Comparison of ENCODE assay signal across 12 cellular contexts in genomic region chr1:161523041-161523816, GRCh38. TPM values are rescaled to one million over a fixed set of nuclear protein-coding genes. Genes with fewer than 3 reads are reported as not detected.
A peak's percentile ranks its signal among the peaks of the same experiment; 100 is the strongest.
DNase-seq lines count a peak whose midpoint lies in the region; ATAC-seq and TF ChIP-seq lines count a peak whose summit lies in the region.
"Not testable (repeated sequence)": the region's sequence is repeated elsewhere in the genome, so short reads cannot be mapped to it uniquely, and the experiment has no call there.
"Had no signal": no experiment of that assay in that cellular context is flagged by ENCODE, and none has a peak within 500 bp of the region (broad histone marks: within the 10 kb centered on the region; RNA-seq: fewer than 3 reads in every experiment).

No MANE protein-coding gene starts in this region.

- H3K4me2 ChIP-seq in OCI-LY3 (ENCODE audit: low read length) (peak overlapping the region; percentile 73), osteoblast (ENCODE audit: insufficient read depth, low read length) (peak overlapping the region; percentile 70)

- not testable (repeated sequence) for H3K9ac ChIP-seq in OCI-LY3 (ENCODE audit: low read length); iPS-20b (ENCODE audit: low read depth, low read length)

- H3K27ac Mint-ChIP-seq in activated T-cell treated with anti-CD3 and anti-CD28 coated beads, Interleukin-2, amount 50 U/mL, for 24 hours, result peak overlapping the region; percentile 93

- peaks cover 15% of the 10 kb centered on the region for H3K27me3 Mint-ChIP-seq in activated T-cell treated with anti-CD3 and anti-CD28 coated beads, Interleukin-2, amount 50 U/mL, for 24 hours

- H3K4me3 Mint-ChIP-seq in activated T-cell treated with anti-CD3 and anti-CD28 coated beads, Interleukin-2, amount 50 U/mL, for 24 hours, result peak overlapping the region; percentile 80

- not testable (repeated sequence) for H3K27ac ChIP-seq in OCI-LY3 (ENCODE audit: low read length); coronary artery; iPS-20b (ENCODE audit: low read length); osteoblast (ENCODE audit: low read depth, low read length)
- H3K27ac ChIP-seq in vagina, result peak overlapping the region; percentile 94

- not testable (repeated sequence) for H3K27me3 ChIP-seq in OCI-LY3 (ENCODE audit: low read depth, low read length); osteoblast (ENCODE audit: insufficient read depth, low read length); vagina
- peaks cover 35% of the 10 kb centered on the region for H3K27me3 ChIP-seq in iPS-20b (ENCODE audit: insufficient read depth, low read length)

- not testable (repeated sequence) for H3K9me3 ChIP-seq in OCI-LY3 (ENCODE audit: insufficient read depth, low read length); iPS-20b (ENCODE audit: insufficient read depth, low read depth, low read length); osteoblast (ENCODE audit: low read depth, low read length); vagina

- H3K36me3 ChIP-seq in OCI-LY3 (replicated peaks; ENCODE audit: low read depth, low read length); iPS-20b (ENCODE audit: insufficient read depth, low read depth, low read length); osteoblast (ENCODE audit: insufficient read depth, low read length); vagina: not testable (repeated sequence)

- ATAC-seq in GM18873 (IDR thresholded peaks at IDR 0.05; ENCODE audit: low FRiP score, unreplicated experiment) (peak; percentile 15), HG02884 (IDR thresholded peaks at IDR 0.05; ENCODE audit: unreplicated experiment) (peak; percentile 13)

- peak overlapping the region; percentile 76 for H3K4me3 ChIP-seq in OCI-LY3 (ENCODE audit: low read length)
- peak overlapping the region; percentile 85 for H3K4me3 ChIP-seq in coronary artery
- peak overlapping the region; percentile 85 for H3K4me3 ChIP-seq in iPS-20b (ENCODE audit: low read length)
- H3K4me3 ChIP-seq in osteoblast (ENCODE audit: insufficient read depth, low read length); vagina: not testable (repeated sequence)

- TF ChIP-seq POLR2A in vagina (IDR thresholded peaks at IDR 0.05), result not testable (repeated sequence)

- TF ChIP-seq CTCF in OCI-LY3 (IDR thresholded peaks at IDR 0.05; ENCODE audit: low read depth, low read length); coronary artery (IDR thresholded peaks at IDR 0.05); osteoblast (IDR thresholded peaks at IDR 0.05; ENCODE audit: extremely low read depth, low read depth, low read length); vagina (IDR thresholded peaks at IDR 0.05): not testable (repeated sequence)

- not testable (repeated sequence) for H3K9me3 Mint-ChIP-seq in activated T-cell treated with anti-CD3 and anti-CD28 coated beads, Interleukin-2, amount 50 U/mL, for 24 hours

- not testable (repeated sequence) for H3K79me2 ChIP-seq in OCI-LY3 (ENCODE audit: low read length); osteoblast (ENCODE audit: insufficient read depth, low read length)

- not testable (repeated sequence) for H2AFZ ChIP-seq in OCI-LY3 (ENCODE audit: low read depth, low read length); osteoblast (ENCODE audit: low read length)

- H3K4me1 Mint-ChIP-seq in activated T-cell treated with anti-CD3 and anti-CD28 coated beads, Interleukin-2, amount 50 U/mL, for 24 hours (ENCODE audit: low read depth), result peaks cover 10% of the 10 kb centered on the region

- H3K36me3 Mint-ChIP-seq in activated T-cell treated with anti-CD3 and anti-CD28 coated beads, Interleukin-2, amount 50 U/mL, for 24 hours (ENCODE audit: low read depth), result not testable (repeated sequence)

- H4K20me1 ChIP-seq in OCI-LY3 (ENCODE audit: insufficient read depth, low read length); osteoblast (ENCODE audit: insufficient read depth, low read length): not testable (repeated sequence)

- not testable (repeated sequence) for H3K4me1 ChIP-seq in OCI-LY3 (ENCODE audit: low read length); iPS-20b (ENCODE audit: insufficient read depth, low read length); osteoblast (ENCODE audit: insufficient read depth, low read length); vagina

- DNase-seq in activated T-cell treated with anti-CD3 and anti-CD28 coated beads, Interleukin-2, amount 50 U/mL, for 24 hours; coronary artery (ENCODE audit: low spot score); osteoblast (ENCODE audit: insufficient read length, low spot score, missing footprints); vagina (ENCODE audit: extremely low spot score in 2 of 2): not testable (repeated sequence)

- intact Hi-C loops in vagina (cut with DNase I), result not testable (repeated sequence)

RNA-seq across cellular contexts. Expression of gene HSPA6, which starts 1.1 kb away (rescaled TPM):
- total RNA-seq in osteoblast (0.36 and 0.88 TPM in 2 replicates), vagina (0.98 TPM)

RNA-seq across cellular contexts. Expression of gene FCGR2A, which starts 18.0 kb away (rescaled TPM):
- total RNA-seq in osteoblast (0.59 and 1.4 TPM in 2 replicates), vagina (26.3 TPM)

RNA-seq across cellular contexts. Expression of gene FCGR3A, which starts 26.4 kb away (rescaled TPM):
- under 0.01 TPM in 1 of 2 replicates, not detected in the other for total RNA-seq in osteoblast
- total RNA-seq in vagina, result 14.2 TPM
- total RNA-seq: dermis blood vessel endothelial cell, H1, HT1080, SJCRH30 had no signal

Comparison
In these comparisons a context has a peak if more than half of its experiments do, and no peak if none do; other contexts are left out.
1. RNA of gene FCGR2A, which starts 18.0 kb away (total RNA-seq): 26.3 TPM in vagina (single experiment); 0.59 to 1.4 TPM in osteoblast; every median in the first group is over 10 times any median in the second.
2. RNA of gene FCGR3A, which starts 26.4 kb away (total RNA-seq): 14.2 TPM in vagina (single experiment); under 0.01 TPM in osteoblast; every median in the first group is over 10 times any median in the second.